12 cellular contexts compared by ENCODE assay signal in genomic region chr1:185917646-185918045, GRCh38.
A peak's percentile ranks its signal among the peaks of the same experiment; 100 is the strongest.
DNase-seq lines count a peak whose midpoint lies in the region; ATAC-seq and TF ChIP-seq lines count a peak whose summit lies in the region.
"Had no signal": no experiment of that assay in that cellular context is flagged by ENCODE, and none has a peak within 500 bp of the region (broad histone marks: within the 10 kb centered on the region; RNA-seq: fewer than 3 reads in every experiment).

No MANE protein-coding gene starts in this region.

- TF ChIP-seq POLR2A in NB4 (IDR thresholded peaks at IDR 0.05; ENCODE audit: extremely low read depth, insufficient read length) = no peak

- no peak overlapping the region for H3K27ac Mint-ChIP-seq in activated CD4-positive, alpha-beta memory T cell treated with anti-CD3 and anti-CD28 coated beads for 36 hours
- H3K27ac Mint-ChIP-seq: activated CD8-positive, alpha-beta T cell treated with anti-CD3 and anti-CD28 coated beads, Interleukin-2, amount 10 ng/mL, durations not matched to agents 7 days and 5 days had no signal

- no peak overlapping the region for H2BK120ac ChIP-seq in mesendoderm (ENCODE audit: low read depth, low read length)

- no peaks in the 10 kb centered on the region for H3K4me1 Mint-ChIP-seq in activated CD4-positive, alpha-beta memory T cell treated with anti-CD3 and anti-CD28 coated beads for 36 hours (ENCODE audit: low read depth)

- no peaks in the 10 kb centered on the region for H3K36me3 ChIP-seq in mesendoderm (ENCODE audit: control insufficient read depth, insufficient read depth, low read length)
- H3K36me3 ChIP-seq: right lobe of liver had no signal

- intact Hi-C loops in activated CD4-positive, alpha-beta memory T cell treated with anti-CD3 and anti-CD28 coated beads for 36 hours (cut with micrococcal nuclease) = no loop called here

- POLR2A ChIA-PET in activated CD4-positive, alpha-beta memory T cell treated with anti-CD3 and anti-CD28 coated beads for 36 hours (lab: Charles Lee) = no interaction called here

- H2BK5ac ChIP-seq in mesendoderm (ENCODE audit: low read length) = no peak overlapping the region

- WGBS in mesendoderm (ENCODE audit: extremely low coverage, insufficient coverage, low lambda C conversion rate) = no CpG with 5 or more reads among the region's 3 CpGs

- no peaks in the 10 kb centered on the region for H3K27me3 ChIP-seq in mesendoderm (ENCODE audit: insufficient read depth, low read length, poor library complexity)
- H3K27me3 ChIP-seq: right lobe of liver had no signal

- CTCF ChIA-PET in activated CD4-positive, alpha-beta memory T cell treated with anti-CD3 and anti-CD28 coated beads for 36 hours (lab: Charles Lee) = no interaction called here

- ATAC-seq in GM18511 (IDR thresholded peaks at IDR 0.05; ENCODE audit: unreplicated experiment) (no peak), HG02571 (IDR thresholded peaks at IDR 0.05; ENCODE audit: unreplicated experiment) (no peak)
- ATAC-seq: activated CD8-positive, alpha-beta T cell treated with anti-CD3 and anti-CD28 coated beads, Interleukin-2, amount 10 ng/mL, durations not matched to agents 7 days and 5 days had no signal

- H4K8ac ChIP-seq in mesendoderm (ENCODE audit: low read depth, low read length) = no peak overlapping the region

- no peak overlapping the region for H3K18ac ChIP-seq in mesendoderm (ENCODE audit: low read length)

- no peaks in the 10 kb centered on the region for H3K36me3 Mint-ChIP-seq in activated CD4-positive, alpha-beta memory T cell treated with anti-CD3 and anti-CD28 coated beads for 36 hours

- H3K27me3 Mint-ChIP-seq in activated CD4-positive, alpha-beta memory T cell treated with anti-CD3 and anti-CD28 coated beads for 36 hours = peaks cover 1% of the 10 kb centered on the region

- H3K56ac ChIP-seq in mesendoderm (ENCODE audit: low read length) = no peak overlapping the region

- no peak overlapping the region for H4K5ac ChIP-seq in mesendoderm (ENCODE audit: low read length)

- TF ChIP-seq CTCF in NB4 (IDR thresholded peaks at IDR 0.05; ENCODE audit: low read depth, low read length) = no peak
- no peak for TF ChIP-seq CTCF in choroid plexus epithelial cell (conservative IDR thresholded peaks at IDR 0.05; ENCODE audit: low read depth, low read length)

- no peak overlapping the region for H3K4me3 Mint-ChIP-seq in activated CD4-positive, alpha-beta memory T cell treated with anti-CD3 and anti-CD28 coated beads for 36 hours
- H3K4me3 Mint-ChIP-seq: activated CD8-positive, alpha-beta T cell treated with anti-CD3 and anti-CD28 coated beads, Interleukin-2, amount 10 ng/mL, durations not matched to agents 7 days and 5 days had no signal

- H3K4me3 ChIP-seq in NB4 (ENCODE audit: low read depth, low read length) (no peak overlapping the region), choroid plexus epithelial cell (ENCODE audit: low read depth, low read length) (no peak overlapping the region), mesendoderm (ENCODE audit: low read length) (no peak overlapping the region)
- H3K4me3 ChIP-seq: right lobe of liver had no signal

- no peak overlapping the region for H2AK5ac ChIP-seq in mesendoderm (ENCODE audit: low read length)

- H3K23ac ChIP-seq in mesendoderm (ENCODE audit: low read length) = no peak overlapping the region

- H3K79me2 ChIP-seq in mesendoderm (ENCODE audit: control insufficient read depth, insufficient read depth, low read length) = no peaks in the 10 kb centered on the region

- no peak overlapping the region for H3K4me2 ChIP-seq in mesendoderm (ENCODE audit: low read length)

- no peak overlapping the region for H3K4ac ChIP-seq in mesendoderm (ENCODE audit: low read depth, low read length)

- H3K9me3 Mint-ChIP-seq in activated CD4-positive, alpha-beta memory T cell treated with anti-CD3 and anti-CD28 coated beads for 36 hours = no peaks in the 10 kb centered on the region

- DNase-seq in ELR (ENCODE audit: low read depth) = peak; percentile 33
- peak; percentile 25 for DNase-seq in NB4 (ENCODE audit: low read depth)
- peak; percentile 79 for DNase-seq in choroid plexus epithelial cell (ENCODE audit: low read depth)
- DNase-seq in mesendoderm = peak; percentile 77
- no peak for DNase-seq in activated CD4-positive, alpha-beta memory T cell treated with anti-CD3 and anti-CD28 coated beads for 36 hours
- no peak for DNase-seq in SK-N-DZ (ENCODE audit: low spot score)
- DNase-seq: activated CD8-positive, alpha-beta T cell treated with anti-CD3 and anti-CD28 coated beads, Interleukin-2, amount 10 ng/mL, durations not matched to agents 7 days and 5 days; DND-41; KG1; right lobe of liver had no signal

- no peak overlapping the region for H2BK15ac ChIP-seq in mesendoderm (replicated peaks; ENCODE audit: low read depth)

- H3K4me1 ChIP-seq in mesendoderm (ENCODE audit: control insufficient read depth, low read depth, low read length) = peaks cover 4% of the 10 kb centered on the region
- H3K4me1 ChIP-seq: right lobe of liver had no signal

- no peak overlapping the region for H3K9ac ChIP-seq in mesendoderm (ENCODE audit: low read length)

- no peak overlapping the region for H3K27ac ChIP-seq in mesendoderm (ENCODE audit: low read depth, low read length)
- H3K27ac ChIP-seq: right lobe of liver had no signal

- no peaks in the 10 kb centered on the region for H3K79me1 ChIP-seq in mesendoderm (ENCODE audit: low read length)

Comparison
In these comparisons a context has a peak if more than half of its experiments do, and no peak if none do; other contexts are left out.
1. DNase-seq: peak in ELR (single experiment), NB4 (single experiment), choroid plexus epithelial cell (single experiment) and mesendoderm (single experiment); none in activated CD4-positive, alpha-beta memory T cell treated with anti-CD3 and anti-CD28 coated beads for 36 hours (single experiment) and SK-N-DZ (single experiment).